8 cellular contexts compared by ENCODE assay signal in genomic region chr16:30334473-30334985, GRCh38. TPM values are rescaled to one million over a fixed set of nuclear protein-coding genes. Genes with fewer than 3 reads are reported as not detected.
DNase-seq lines count a peak whose midpoint lies in the region; ATAC-seq, FAIRE-seq and TF ChIP-seq lines count a peak whose summit lies in the region.
"Not testable (repeated sequence)": the region's sequence is repeated elsewhere in the genome, so short reads cannot be mapped to it uniquely, and the experiment has no call there.

No MANE protein-coding gene starts in this region.

- H3K4me1 Mint-ChIP-seq in dendritic cell treated with granulocyte-macrophage colony-stimulating factor and Interleukin-4, amounts not matched to agents 40 ng/mL and 50 ng/mL, for 4 days (ENCODE audit: low read depth): peaks cover 25% of the 10 kb centered on the region

- intact Hi-C loops in dendritic cell treated with granulocyte-macrophage colony-stimulating factor and Interleukin-4, amounts not matched to agents 40 ng/mL and 50 ng/mL, for 4 days (cut with micrococcal nuclease): loop anchor here (2.0 kb wide), 2 partner anchors 20 to 36 kb away; partner anchors contain the start of genes CD2BP2 and TBC1D10B
- intact Hi-C loops in HepG2 (cut with micrococcal nuclease; ENCODE audit: unreplicated experiment): loop anchor here (2.0 kb wide), 1 partner anchor 20 kb away; the partner anchor contains the start of gene CD2BP2

- 0% methylated on average over 4 of the region's 33 CpGs for WGBS in HepG2 (ENCODE audit: low lambda C conversion rate)

- H2AFZ ChIP-seq in HepG2 (ENCODE audit: low read length): not testable (repeated sequence)

- peak overlapping the region; percentile 80 for H3K4me3 Mint-ChIP-seq in dendritic cell treated with granulocyte-macrophage colony-stimulating factor and Interleukin-4, amounts not matched to agents 40 ng/mL and 50 ng/mL, for 4 days

- not testable (repeated sequence) for TF ChIP-seq RAD21 in HepG2 (CRISPR knock-in tag; IDR thresholded peaks at IDR 0.05)

- peaks cover 52% of the 10 kb centered on the region for H3K79me2 ChIP-seq in HepG2 (ENCODE audit: insufficient read depth, low read length)

- peak overlapping the region; percentile 99 for H3K27ac ChIP-seq in HepG2 (ENCODE audit: extremely low read length, insufficient read depth, low read length)

- H3K4me1 ChIP-seq in HepG2 (ENCODE audit: insufficient read depth, low read length): peaks cover 38% of the 10 kb centered on the region

- H3K4me2 ChIP-seq in HepG2 (ENCODE audit: low read depth, low read length): peak overlapping the region; percentile 49; the same call in 1 of the 2 replicates

- FAIRE-seq in HepG2 (lab: Jason Lieb, UNC): not testable (repeated sequence)

- H4K20me1 ChIP-seq in HepG2 (ENCODE audit: insufficient read depth, low read length): not testable (repeated sequence)

- peak; percentile 85 for ATAC-seq in GM19372 (IDR thresholded peaks at IDR 0.05; ENCODE audit: low read depth, unreplicated experiment)
- ATAC-seq in HG03354 (IDR thresholded peaks at IDR 0.05; ENCODE audit: poor library complexity, severe bottlenecking, unreplicated experiment): peak; percentile 91
- ATAC-seq in HepG2: peak; percentile 88

- in situ Hi-C loops in HepG2 (cut with HindIII; ENCODE audit: extremely low pct_ligation_motif_present, low pct_unique_long_range_greater_than_20kb): loop anchor here (25.0 kb wide), 1 partner anchor 747 kb away; no protein-coding TSS in a partner anchor

- 0 out of 4 replicates have a peak, but pooled peaks of 1 of the 2 experiments have one; percentile 17 for TF ChIP-seq POLR2A in HepG2 (IDR thresholded peaks at IDR 0.05; ENCODE audit: insufficient read depth in 1 of 2, low read depth in 2 of 2, low read length in 2 of 2)

- H3K36me3 Mint-ChIP-seq in dendritic cell treated with granulocyte-macrophage colony-stimulating factor and Interleukin-4, amounts not matched to agents 40 ng/mL and 50 ng/mL, for 4 days (ENCODE audit: low read depth): peaks cover 12% of the 10 kb centered on the region

- H3K27me3 Mint-ChIP-seq in dendritic cell treated with granulocyte-macrophage colony-stimulating factor and Interleukin-4, amounts not matched to agents 40 ng/mL and 50 ng/mL, for 4 days: not testable (repeated sequence)

- POLR2A ChIA-PET in BJ (lab: Charles Lee): interaction anchor here (0.6 kb wide), 1 partner anchor 64 kb away, joined by 7 read pairs; no protein-coding TSS in a partner anchor
- POLR2A ChIA-PET in HepG2 (lab: Yijun Ruan, JAX): interaction anchor here (0.6 to 3.2 kb wide), 14 partner anchors 17 to 591 kb away, joined by 3 to 33 read pairs (median 8); partner anchors contain the start of genes ALDOA, CD2BP2, DCTPP1 and TBC1D10B

- H3K9me3 Mint-ChIP-seq in dendritic cell treated with granulocyte-macrophage colony-stimulating factor and Interleukin-4, amounts not matched to agents 40 ng/mL and 50 ng/mL, for 4 days: not testable (repeated sequence)

- not testable (repeated sequence) for H3K9me3 ChIP-seq in HepG2 (ENCODE audit: low read length)

- peak overlapping the region; percentile 82 for H3K4me3 ChIP-seq in BJ (ENCODE audit: low read depth, low read length)
- peak overlapping the region; percentile 76 to 99 (median 95) for H3K4me3 ChIP-seq in HepG2 (replicated peaks in 1 of 3; ENCODE audit: insufficient read depth in 1 of 3, low read depth in 2 of 3, low read length in 3 of 3)

- DNase-seq in BJ (ENCODE audit: low read depth): not testable (repeated sequence)
- DNase-seq in NCI-H69 (lab: John Stamatoyannopoulos, UW) (peak; percentile 94), HepG2 (ENCODE audit: low spot score) (peak; percentile 86)
- peak; percentile 68 for DNase-seq in activated CD4-positive, alpha-beta T cell treated with anti-CD3 and anti-CD28 coated beads, Interleukin-2, amount 50 U/mL, for 24 hours (ENCODE audit: low read depth in 1 of 2, low spot score in 1 of 2)
- DNase-seq in stimulated activated CD4-positive, alpha-beta T cell treated with anti-CD3 and anti-CD28 coated beads, Interleukin-2, amount 100 ng/mL, for 24 hours: peak; percentile 84 to 87

- TF ChIP-seq EP300 in HepG2 (IDR thresholded peaks at IDR 0.05; ENCODE audit: low read depth in 2 of 2, low read length in 2 of 2); HepG2 (CRISPR knock-in tag; IDR thresholded peaks at IDR 0.05; ENCODE audit: borderline replicate concordance): not testable (repeated sequence)

- CTCF ChIA-PET in BJ (lab: Yijun Ruan, JAX): not testable (repeated sequence)
- CTCF ChIA-PET in HepG2 (lab: Yijun Ruan, JAX; ENCODE audit: low intra/inter-chr PET ratio, low total read pairs): interaction anchor here (1.2 kb wide), 1 partner anchor 18 kb away, joined by 3 read pairs; no protein-coding TSS in a partner anchor

- not testable (repeated sequence) for BruUV-seq in HepG2 (replicated peaks; lab: Mats Ljungman, UMichigan)

- peak overlapping the region; percentile 73 for H3K9ac ChIP-seq in HepG2 (ENCODE audit: insufficient read depth, low read depth, low read length)

- H3K27ac Mint-ChIP-seq in dendritic cell treated with granulocyte-macrophage colony-stimulating factor and Interleukin-4, amounts not matched to agents 40 ng/mL and 50 ng/mL, for 4 days: peak overlapping the region; percentile 92

- not testable (repeated sequence) for H3K27me3 ChIP-seq in BJ (ENCODE audit: control insufficient read depth, insufficient read depth, low read length); HepG2 (ENCODE audit: control insufficient read depth in 1 of 2, insufficient read depth in 2 of 2, low read length in 2 of 2)

- TF ChIP-seq CTCF in BJ (IDR thresholded peaks at IDR 0.05; ENCODE audit: insufficient read depth, low read depth, low read length); HepG2 (CRISPR knock-in tag; IDR thresholded peaks at IDR 0.05): not testable (repeated sequence)

- not testable (repeated sequence) for H3K36me3 ChIP-seq in BJ (ENCODE audit: control insufficient read depth, insufficient read depth, low read length); HepG2 (replicated peaks in 1 of 2; ENCODE audit: control insufficient read depth in 1 of 2, insufficient read depth in 2 of 2, low read length in 2 of 2)

RNA-seq across cellular contexts. Expression of gene CD2BP2, which starts 20.6 kb away (rescaled TPM):
- polyA plus RNA-seq in BJ (2011; rRNA removed) (48.2 and 50.3 TPM in 2 replicates), HepG2 (2011; rRNA removed) (24.9 and 27.3 TPM in 2 replicates)
- polyA minus RNA-seq in BJ (2011; rRNA and poly(A)+ RNA removed): 21.3 and 24.1 TPM in 2 replicates
- total RNA-seq in HepG2 (2016; rRNA removed; fragmentation: Illumina TruSeq; extraction: Trizol): 54.6 and 69.9 TPM in 2 replicates
- total RNA-seq in HepG2 (2016; cell fraction: cytosol; rRNA removed; fragmentation: Illumina TruSeq; extraction: Trizol; ENCODE audit: low read depth): 7.2 and 8.0 TPM in 2 replicates
- total RNA-seq in HepG2 (2016; cell fraction: insoluble cytoplasmic fraction; rRNA removed; fragmentation: Illumina TruSeq; extraction: Trizol): 57.2 and 72.6 TPM in 2 replicates
- total RNA-seq in HepG2 (2016; cell fraction: membrane; rRNA removed; fragmentation: Illumina TruSeq; extraction: Trizol): 18.8 and 20.2 TPM in 2 replicates
- 24.2 and 28.9 TPM in 2 replicates for total RNA-seq in HepG2 (2016; cell fraction: nucleus; rRNA removed; fragmentation: Illumina TruSeq; extraction: Trizol)
- 26.5 and 26.7 TPM in 2 replicates for polyA plus RNA-seq in HepG2 (2011; cell fraction: cytosol; rRNA removed)
- polyA plus RNA-seq in HepG2 (2011; cell fraction: nucleus; rRNA removed): 52.6 and 55.8 TPM in 2 replicates
- 25.0 and 28.0 TPM in 2 replicates for polyA plus RNA-seq in HepG2 (2012)
- 8.5 and 10.2 TPM in 2 replicates for polyA plus RNA-seq in HepG2 (2016; cell fraction: cytosol; fragmentation: Illumina TruSeq; extraction: Trizol; ENCODE audit: low read depth)
- 76.1 and 78.5 TPM in 2 replicates for polyA plus RNA-seq in HepG2 (2016; cell fraction: insoluble cytoplasmic fraction; fragmentation: Illumina TruSeq; extraction: Trizol; ENCODE audit: low read depth)
- polyA plus RNA-seq in HepG2 (2016; cell fraction: membrane; fragmentation: Illumina TruSeq; extraction: Trizol; ENCODE audit: low read depth): 16.5 and 17.6 TPM in 2 replicates
- 49.1 and 51.4 TPM in 2 replicates for polyA plus RNA-seq in HepG2 (2016; cell fraction: nucleus; fragmentation: Illumina TruSeq; extraction: Trizol; ENCODE audit: insufficient read depth, low read depth)
- polyA minus RNA-seq in HepG2 (2011; rRNA and poly(A)+ RNA removed; ENCODE audit: low replicate concordance): 21.5 and 32.4 TPM in 2 replicates
- polyA minus RNA-seq in HepG2 (2011; cell fraction: cytosol; rRNA and poly(A)+ RNA removed): 8.9 and 11.3 TPM in 2 replicates
- 14.0 and 20.5 TPM in 2 replicates for polyA minus RNA-seq in HepG2 (2011; cell fraction: nucleus; rRNA and poly(A)+ RNA removed)

RNA-seq across cellular contexts. Expression of gene TBC1D10B, which starts 35.8 kb away (rescaled TPM):
- polyA plus RNA-seq in BJ (2011; rRNA removed) (11.3 and 16.5 TPM in 2 replicates), HepG2 (2011; rRNA removed) (15.7 and 16.4 TPM in 2 replicates)
- polyA minus RNA-seq in BJ (2011; rRNA and poly(A)+ RNA removed): 18.3 and 21.9 TPM in 2 replicates
- total RNA-seq in HepG2 (2016; rRNA removed; fragmentation: Illumina TruSeq; extraction: Trizol): 20.8 and 24.8 TPM in 2 replicates
- 8.6 and 8.9 TPM in 2 replicates for total RNA-seq in HepG2 (2016; cell fraction: cytosol; rRNA removed; fragmentation: Illumina TruSeq; extraction: Trizol; ENCODE audit: low read depth)
- 16.6 and 24.3 TPM in 2 replicates for total RNA-seq in HepG2 (2016; cell fraction: insoluble cytoplasmic fraction; rRNA removed; fragmentation: Illumina TruSeq; extraction: Trizol)
- total RNA-seq in HepG2 (2016; cell fraction: membrane; rRNA removed; fragmentation: Illumina TruSeq; extraction: Trizol): 26.7 and 28.1 TPM in 2 replicates
- 15.5 and 19.2 TPM in 2 replicates for total RNA-seq in HepG2 (2016; cell fraction: nucleus; rRNA removed; fragmentation: Illumina TruSeq; extraction: Trizol)
- 18.9 and 22.7 TPM in 2 replicates for polyA plus RNA-seq in HepG2 (2011; cell fraction: cytosol; rRNA removed)
- polyA plus RNA-seq in HepG2 (2011; cell fraction: nucleus; rRNA removed): 33.2 and 34.9 TPM in 2 replicates
- 25.6 and 28.2 TPM in 2 replicates for polyA plus RNA-seq in HepG2 (2012)
- 8.5 and 9.1 TPM in 2 replicates for polyA plus RNA-seq in HepG2 (2016; cell fraction: cytosol; fragmentation: Illumina TruSeq; extraction: Trizol; ENCODE audit: low read depth)
- 22.6 and 31.2 TPM in 2 replicates for polyA plus RNA-seq in HepG2 (2016; cell fraction: insoluble cytoplasmic fraction; fragmentation: Illumina TruSeq; extraction: Trizol; ENCODE audit: low read depth)
- polyA plus RNA-seq in HepG2 (2016; cell fraction: membrane; fragmentation: Illumina TruSeq; extraction: Trizol; ENCODE audit: low read depth): 21.4 and 25.0 TPM in 2 replicates
- 36.3 and 37.8 TPM in 2 replicates for polyA plus RNA-seq in HepG2 (2016; cell fraction: nucleus; fragmentation: Illumina TruSeq; extraction: Trizol; ENCODE audit: insufficient read depth, low read depth)
- 31.9 and 51.8 TPM in 2 replicates for polyA minus RNA-seq in HepG2 (2011; rRNA and poly(A)+ RNA removed; ENCODE audit: low replicate concordance)
- 20.0 and 23.4 TPM in 2 replicates for polyA minus RNA-seq in HepG2 (2011; cell fraction: cytosol; rRNA and poly(A)+ RNA removed)
- 15.0 and 15.1 TPM in 2 replicates for polyA minus RNA-seq in HepG2 (2011; cell fraction: nucleus; rRNA and poly(A)+ RNA removed)

RNA-seq across cellular contexts. Expression of gene MYL11, which starts 40.1 kb away (rescaled TPM):
- polyA plus RNA-seq in BJ (2011; rRNA removed) (0.59 and 0.69 TPM in 2 replicates), HepG2 (2011; rRNA removed) (not detected in 2 replicates)
- 0.85 TPM in 1 of 2 replicates, not detected in the other for polyA minus RNA-seq in BJ (2011; rRNA and poly(A)+ RNA removed)
- not detected in 2 replicates for total RNA-seq in HepG2 (2016; rRNA removed; fragmentation: Illumina TruSeq; extraction: Trizol)
- total RNA-seq in HepG2 (2016; cell fraction: cytosol; rRNA removed; fragmentation: Illumina TruSeq; extraction: Trizol; ENCODE audit: low read depth): not detected in 2 replicates
- not detected in 2 replicates for total RNA-seq in HepG2 (2016; cell fraction: insoluble cytoplasmic fraction; rRNA removed; fragmentation: Illumina TruSeq; extraction: Trizol)
- total RNA-seq in HepG2 (2016; cell fraction: membrane; rRNA removed; fragmentation: Illumina TruSeq; extraction: Trizol): 0.62 TPM in 1 of 2 replicates, not detected in the other
- total RNA-seq in HepG2 (2016; cell fraction: nucleus; rRNA removed; fragmentation: Illumina TruSeq; extraction: Trizol): not detected in 2 replicates
- not detected in 2 replicates for polyA plus RNA-seq in HepG2 (2011; cell fraction: cytosol; rRNA removed)
- not detected in 2 replicates for polyA plus RNA-seq in HepG2 (2011; cell fraction: nucleus; rRNA removed)
- polyA plus RNA-seq in HepG2 (2012): not detected in 2 replicates
- polyA plus RNA-seq in HepG2 (2016; cell fraction: cytosol; fragmentation: Illumina TruSeq; extraction: Trizol; ENCODE audit: low read depth): 0.72 and 1.3 TPM in 2 replicates
- polyA plus RNA-seq in HepG2 (2016; cell fraction: insoluble cytoplasmic fraction; fragmentation: Illumina TruSeq; extraction: Trizol; ENCODE audit: low read depth): not detected in 2 replicates
- 0.87 TPM in 1 of 2 replicates, not detected in the other for polyA plus RNA-seq in HepG2 (2016; cell fraction: membrane; fragmentation: Illumina TruSeq; extraction: Trizol; ENCODE audit: low read depth)
- polyA plus RNA-seq in HepG2 (2016; cell fraction: nucleus; fragmentation: Illumina TruSeq; extraction: Trizol; ENCODE audit: insufficient read depth, low read depth): not detected in 2 replicates
- not detected in 2 replicates for polyA minus RNA-seq in HepG2 (2011; rRNA and poly(A)+ RNA removed; ENCODE audit: low replicate concordance)
- polyA minus RNA-seq in HepG2 (2011; cell fraction: cytosol; rRNA and poly(A)+ RNA removed): not detected in 2 replicates
- polyA minus RNA-seq in HepG2 (2011; cell fraction: nucleus; rRNA and poly(A)+ RNA removed): not detected in 2 replicates

RNA-seq across cellular contexts. Expression of gene SEPTIN1, which starts 47.8 kb away (rescaled TPM):
- polyA plus RNA-seq in BJ (2011; rRNA removed): 0.17 and 0.22 TPM in 2 replicates
- polyA minus RNA-seq in BJ (2011; rRNA and poly(A)+ RNA removed): not detected in 2 replicates
- total RNA-seq in HepG2 (2016; rRNA removed; fragmentation: Illumina TruSeq; extraction: Trizol): 0.18 and 0.27 TPM in 2 replicates
- total RNA-seq in HepG2 (2016; cell fraction: cytosol; rRNA removed; fragmentation: Illumina TruSeq; extraction: Trizol; ENCODE audit: low read depth): 0.18 and 0.51 TPM in 2 replicates
- 0.17 and 0.18 TPM in 2 replicates for total RNA-seq in HepG2 (2016; cell fraction: insoluble cytoplasmic fraction; rRNA removed; fragmentation: Illumina TruSeq; extraction: Trizol)
- total RNA-seq in HepG2 (2016; cell fraction: membrane; rRNA removed; fragmentation: Illumina TruSeq; extraction: Trizol): 0.28 and 0.68 TPM in 2 replicates
- total RNA-seq in HepG2 (2016; cell fraction: nucleus; rRNA removed; fragmentation: Illumina TruSeq; extraction: Trizol): not detected in 2 replicates
- 0.67 and 0.94 TPM in 2 replicates for polyA plus RNA-seq in HepG2 (2011; rRNA removed)
- polyA plus RNA-seq in HepG2 (2011; cell fraction: cytosol; rRNA removed): 0.56 and 0.76 TPM in 2 replicates
- polyA plus RNA-seq in HepG2 (2011; cell fraction: nucleus; rRNA removed): 1.0 and 1.3 TPM in 2 replicates
- polyA plus RNA-seq in HepG2 (2012): 1.1 and 1.7 TPM in 2 replicates
- polyA plus RNA-seq in HepG2 (2016; cell fraction: cytosol; fragmentation: Illumina TruSeq; extraction: Trizol; ENCODE audit: low read depth): 4.2 and 4.6 TPM in 2 replicates
- 0.76 and 0.85 TPM in 2 replicates for polyA plus RNA-seq in HepG2 (2016; cell fraction: insoluble cytoplasmic fraction; fragmentation: Illumina TruSeq; extraction: Trizol; ENCODE audit: low read depth)
- polyA plus RNA-seq in HepG2 (2016; cell fraction: membrane; fragmentation: Illumina TruSeq; extraction: Trizol; ENCODE audit: low read depth): 3.3 and 3.8 TPM in 2 replicates
- 0.65 and 1.1 TPM in 2 replicates for polyA plus RNA-seq in HepG2 (2016; cell fraction: nucleus; fragmentation: Illumina TruSeq; extraction: Trizol; ENCODE audit: insufficient read depth, low read depth)
- 0.24 TPM in 1 of 2 replicates, not detected in the other for polyA minus RNA-seq in HepG2 (2011; rRNA and poly(A)+ RNA removed; ENCODE audit: low replicate concordance)
- not detected in 2 replicates for polyA minus RNA-seq in HepG2 (2011; cell fraction: cytosol; rRNA and poly(A)+ RNA removed)
- 0.13 TPM in 1 of 2 replicates, not detected in the other for polyA minus RNA-seq in HepG2 (2011; cell fraction: nucleus; rRNA and poly(A)+ RNA removed)
